In genomic region chr12:19439059-19440018, GRCh38 we compare ENCODE assay signal across 8 cellular contexts. TPM values are rescaled to one million over a fixed set of nuclear protein-coding genes. Genes with fewer than 3 reads are reported as not detected.
A peak's percentile ranks its signal among the peaks of the same experiment; 100 is the strongest.
DNase-seq lines count a peak whose midpoint lies in the region; ATAC-seq and TF ChIP-seq lines count a peak whose summit lies in the region.

Gene AEBP2, plus strand, starts transcription at chr12:19439492. Its CDS starts 208 bp downstream, at chr12:19439700.

- H3K27ac Mint-ChIP-seq in activated T-cell treated with anti-CD3 and anti-CD28 coated beads, Interleukin-2, amount 50 U/mL, for 24 hours = peak within 1 kb of the TSS; percentile 97

- H3K4me1 ChIP-seq in esophagus (ENCODE audit: control insufficient read depth in 2 of 2, insufficient read depth in 2 of 2, low read length in 1 of 2) (peaks cover 3 to 5% of the 10 kb centered on the region in 2 donors), muscle layer of colon (ENCODE audit: insufficient read depth, low read length) (peaks cover 11% of the 10 kb centered on the region)

- no peaks in the 10 kb centered on the region for H3K27me3 Mint-ChIP-seq in activated T-cell treated with anti-CD3 and anti-CD28 coated beads, Interleukin-2, amount 50 U/mL, for 24 hours

- H3K4me3 Mint-ChIP-seq in activated T-cell treated with anti-CD3 and anti-CD28 coated beads, Interleukin-2, amount 50 U/mL, for 24 hours = peak within 1 kb of the TSS; percentile 98

- no peaks in the 10 kb centered on the region for H3K36me3 ChIP-seq in esophagus (ENCODE audit: control insufficient read depth in 2 of 2, insufficient read depth in 2 of 2, low read length in 1 of 2)
- H3K36me3 ChIP-seq in muscle layer of colon (ENCODE audit: insufficient read depth, low read length) = no peaks in the 10 kb centered on the region

- H3K27ac ChIP-seq in esophagus (ENCODE audit: low read depth in 2 of 2, low read length in 1 of 2) (peak within 1 kb of the TSS; percentile 88 to 94), muscle layer of colon (ENCODE audit: low read depth, low read length) (peak within 1 kb of the TSS; percentile 96)

- peak; percentile 86 for ATAC-seq in GM21526 (IDR thresholded peaks at IDR 0.05; ENCODE audit: low FRiP score, unreplicated experiment)

- peaks cover 48% of the 10 kb centered on the region for H3K4me1 Mint-ChIP-seq in activated T-cell treated with anti-CD3 and anti-CD28 coated beads, Interleukin-2, amount 50 U/mL, for 24 hours (ENCODE audit: low read depth)

- peak within 1 kb of the TSS; percentile 52 for H3K9ac ChIP-seq in muscle layer of colon (ENCODE audit: low read length)

- 5 to 10% methylated on average over 54 to 101 of the region's 102 CpGs for WGBS in esophagus, 2 donors

- no peaks in the 10 kb centered on the region for H3K27me3 ChIP-seq in esophagus (ENCODE audit: control insufficient read depth in 1 of 2, insufficient read depth in 2 of 2, low read length in 2 of 2)
- no peaks in the 10 kb centered on the region for H3K27me3 ChIP-seq in muscle layer of colon (ENCODE audit: control insufficient read depth in 1 of 2, insufficient read depth in 2 of 2, low read length in 2 of 2)

- H3K9me3 ChIP-seq in esophagus (ENCODE audit: control insufficient read depth in 2 of 2, insufficient read depth in 1 of 2, low read depth in 1 of 2, low read length in 1 of 2) (no peaks in the 10 kb centered on the region), muscle layer of colon (ENCODE audit: low read length) (no peaks in the 10 kb centered on the region)

- H3K4me3 ChIP-seq in esophagus (ENCODE audit: low read depth in 1 of 2, low read length in 2 of 2) (peak within 1 kb of the TSS; percentile 91 to 98), muscle layer of colon (ENCODE audit: low read depth in 1 of 2, low read length in 2 of 2) (peak within 1 kb of the TSS; percentile 87 to 88)

- DNase-seq in DMS 273 treated with DMSO at 0.1 percent for 48 hours (lab: John Stamatoyannopoulos, UW) (peak; percentile 29), HuH-7 (ENCODE audit: low spot score) (peak; percentile 90)
- peak; percentile 87 for DNase-seq in activated T-cell treated with anti-CD3 and anti-CD28 coated beads, Interleukin-2, amount 50 U/mL, for 24 hours
- DNase-seq in stimulated activated CD8-positive, alpha-beta memory T cell treated with anti-CD3 and anti-CD28 coated beads, Interleukin-7, amount 100 ng/mL, for 1 hour (ENCODE audit: low read depth in 2 of 2) = peak; percentile 82 to 83

- peaks cover 3% of the 10 kb centered on the region for H3K9me3 Mint-ChIP-seq in activated T-cell treated with anti-CD3 and anti-CD28 coated beads, Interleukin-2, amount 50 U/mL, for 24 hours

- H3K36me3 Mint-ChIP-seq in activated T-cell treated with anti-CD3 and anti-CD28 coated beads, Interleukin-2, amount 50 U/mL, for 24 hours (ENCODE audit: low read depth) = peaks cover 41% of the 10 kb centered on the region

TF ChIP-seq in PFSK-1, 5 proteins besides CTCF, POLR2A, EP300 and RAD21:
- TF ChIP-seq SIN3A (IDR thresholded peaks at IDR 0.05; ENCODE audit: borderline replicate concordance, insufficient read depth, low read length) (no peak), POLR2AphosphoS5 (IDR thresholded peaks at IDR 0.05; ENCODE audit: low read depth, low read length) (peak; percentile 67), TAF1 (IDR thresholded peaks at IDR 0.05; ENCODE audit: borderline replicate concordance, insufficient read depth, low read length) (peak; percentile 73; the same call in 1 of the 2 replicates), FOXP2 (optimal IDR thresholded peaks at IDR 0.05; ENCODE audit: borderline replicate concordance, extremely low read depth, extremely low read length, insufficient read depth) (peak; percentile 96), REST (IDR thresholded peaks at IDR 0.05; ENCODE audit: insufficient read depth in 1 of 2, low read depth in 2 of 2, low read length in 2 of 2) (peak in 1 of 2 experiments; percentile 41; a peak in 1 of 4 replicates)

RNA-seq across cellular contexts. Expression of gene AEBP2, which starts in this region (rescaled TPM):
- polyA plus RNA-seq in PFSK-1 (2012; ENCODE audit: insufficient read length, low read depth) = 18.1 TPM
- polyA plus RNA-seq in esophagus = 10 to 100 TPM; 13.6 to 14.0 TPM

Comparison
In these comparisons a context has a peak if more than half of its experiments do, and no peak if none do; other contexts are left out.
1. Peak in every context shown above with its lines: DNase-seq, ATAC-seq, H3K4me3 ChIP-seq and H3K27ac ChIP-seq.
2. DNase-seq: peak in every context shown above with its lines; median percentile 90 in HuH-7; 87 in activated T-cell treated with anti-CD3 and anti-CD28 coated beads, Interleukin-2, amount 50 U/mL, for 24 hours; 82 in stimulated activated CD8-positive, alpha-beta memory T cell treated with anti-CD3 and anti-CD28 coated beads, Interleukin-7, amount 100 ng/mL, for 1 hour; 29 in DMS 273 treated with DMSO at 0.1 percent for 48 hours.